ENCODE assay signal across 8 cellular contexts in genomic region chr16:4375717-4376116, GRCh38. TPM values are rescaled to one million over a fixed set of nuclear protein-coding genes. Genes with fewer than 3 reads are reported as not detected.
DNase-seq lines count a peak whose midpoint lies in the region; ATAC-seq and TF ChIP-seq lines count a peak whose summit lies in the region.
"Had no signal": no experiment of that assay in that cellular context is flagged by ENCODE, and none has a peak within 500 bp of the region (broad histone marks: within the 10 kb centered on the region; RNA-seq: fewer than 3 reads in every experiment).

No MANE protein-coding gene starts in this region.

- no peaks in the 10 kb centered on the region for H3K79me2 ChIP-seq in OCI-LY7 (ENCODE audit: insufficient read depth, low read depth, low read length)

- peak overlapping the region; percentile 61 for H3K9ac ChIP-seq in NT2/D1 (ENCODE audit: insufficient read length, low read depth)

- no peak overlapping the region for H3K4me3 ChIP-seq in NT2/D1 (ENCODE audit: insufficient read length, low read depth)
- H3K4me3 ChIP-seq in esophagus squamous epithelium, result peak overlapping the region in 3 of 4 donors; percentile 18 to 89 (median 66)
- no peak overlapping the region for H3K4me3 ChIP-seq in OCI-LY7 (ENCODE audit: low read depth, low read length, poor library complexity, severe bottlenecking)

- no peaks in the 10 kb centered on the region for H3K9me3 Mint-ChIP-seq in stimulated activated effector memory CD8-positive, alpha-beta T cell treated with anti-CD3 and anti-CD28 coated beads, Interleukin-12 subunit alpha, Interleukin-12 subunit beta, amount 100 ng/mL, for 72 hours
- H3K9me3 Mint-ChIP-seq in naive thymus-derived CD8-positive, alpha-beta T cell, result no peaks in the 10 kb centered on the region

- no peak for TF ChIP-seq POLR2A in esophagus squamous epithelium (IDR thresholded peaks at IDR 0.05)

- H3K4me1 ChIP-seq in NT2/D1 (ENCODE audit: insufficient read depth, insufficient read length), result peaks cover 64% of the 10 kb centered on the region
- H3K4me1 ChIP-seq in esophagus squamous epithelium, result peaks cover 59 to 95% (median 71%) of the 10 kb centered on the region in 3 donors
- peaks cover 22% of the 10 kb centered on the region for H3K4me1 ChIP-seq in OCI-LY7 (ENCODE audit: insufficient read depth, low read length, poor library complexity, severe bottlenecking)

- peak overlapping the region; percentile 60 for H3K27ac Mint-ChIP-seq in stimulated activated effector memory CD8-positive, alpha-beta T cell treated with anti-CD3 and anti-CD28 coated beads, Interleukin-12 subunit alpha, Interleukin-12 subunit beta, amount 100 ng/mL, for 72 hours
- H3K27ac Mint-ChIP-seq in naive thymus-derived CD8-positive, alpha-beta T cell, result peak overlapping the region in 2 of 10 donors; percentile 20 to 74

- TF ChIP-seq CTCF in esophagus squamous epithelium (IDR thresholded peaks at IDR 0.05), result no peak
- no peak for TF ChIP-seq CTCF in OCI-LY7 (conservative IDR thresholded peaks at IDR 0.05; ENCODE audit: low read length)

- H3K9me2 ChIP-seq in OCI-LY7 (ENCODE audit: insufficient read depth, low read length), result no peaks in the 10 kb centered on the region

- whole genome bisulfite sequencing in esophagus squamous epithelium, 2 donors, result 65 to 89% methylated on average over 10 to 11 of the region's 15 CpGs

- no peak overlapping the region for H3K4me2 ChIP-seq in OCI-LY7 (ENCODE audit: low read length)

- H3K9me3 ChIP-seq in NT2/D1 (ENCODE audit: insufficient read depth, low read length) (no peaks in the 10 kb centered on the region), esophagus squamous epithelium (no peaks in the 10 kb centered on the region), OCI-LY7 (ENCODE audit: low read length) (no peaks in the 10 kb centered on the region)

- H3K27me3 ChIP-seq in NT2/D1 (ENCODE audit: insufficient read depth, insufficient read length) (no peaks in the 10 kb centered on the region), esophagus squamous epithelium (no peaks in the 10 kb centered on the region)

- intact Hi-C loops in esophagus squamous epithelium (cut with DNase I) (no loop called here), OCI-LY7 (cut with micrococcal nuclease; ENCODE audit: unreplicated experiment) (no loop called here)

- POLR2A ChIA-PET in naive thymus-derived CD8-positive, alpha-beta T cell (lab: Charles Lee), result interaction anchor here (1.3 kb wide), 1 partner anchor 40 kb away, joined by 4 read pairs; no protein-coding TSS in a partner anchor
- POLR2A ChIA-PET in OCI-LY7 (lab: Charles Lee), result no interaction called here

- peaks cover 6% of the 10 kb centered on the region; the same call in 1 of the 2 replicates for H4K20me1 ChIP-seq in OCI-LY7 (ENCODE audit: insufficient read depth, low read length)

- no peak overlapping the region for H2AFZ ChIP-seq in OCI-LY7 (ENCODE audit: low read length)

- peaks cover 37% of the 10 kb centered on the region for H3K4me1 Mint-ChIP-seq in stimulated activated effector memory CD8-positive, alpha-beta T cell treated with anti-CD3 and anti-CD28 coated beads, Interleukin-12 subunit alpha, Interleukin-12 subunit beta, amount 100 ng/mL, for 72 hours
- H3K4me1 Mint-ChIP-seq in naive thymus-derived CD8-positive, alpha-beta T cell, result peaks cover 10 to 31% (median 21%) of the 10 kb centered on the region in 4 donors

- ATAC-seq in stimulated activated effector memory CD8-positive, alpha-beta T cell treated with anti-CD3 and anti-CD28 coated beads, Interleukin-12 subunit alpha, Interleukin-12 subunit beta, amount 100 ng/mL, for 72 hours, result no peak
- ATAC-seq in naive thymus-derived CD8-positive, alpha-beta T cell, result no peak

- no peak for DNase-seq in NT2/D1 (ENCODE audit: low read depth, low spot score)
- DNase-seq in esophagus squamous epithelium (lab: John Stamatoyannopoulos, UW), result no peak
- no peak for DNase-seq in stimulated activated effector memory CD8-positive, alpha-beta T cell treated with anti-CD3 and anti-CD28 coated beads, Interleukin-12 subunit alpha, Interleukin-12 subunit beta, amount 100 ng/mL, for 72 hours (ENCODE audit: low spot score in 2 of 2)
- DNase-seq in naive thymus-derived CD8-positive, alpha-beta T cell, result no peak
- no peak for DNase-seq in activated CD4-positive, alpha-beta T cell treated with anti-CD3 and anti-CD28 coated beads, Interleukin-2, amount 50 U/mL, for 4 hours
- DNase-seq in OCI-LY7 (ENCODE audit: low spot score), result no peak
- DNase-seq: KBM-7; stimulated activated CD4-positive, alpha-beta T cell treated with anti-CD3 and anti-CD28 coated beads, Interleukin-4, amount 100 ng/mL, for 1 hour had no signal

- no peak overlapping the region for H3K4me3 Mint-ChIP-seq in stimulated activated effector memory CD8-positive, alpha-beta T cell treated with anti-CD3 and anti-CD28 coated beads, Interleukin-12 subunit alpha, Interleukin-12 subunit beta, amount 100 ng/mL, for 72 hours
- no peak overlapping the region for H3K4me3 Mint-ChIP-seq in naive thymus-derived CD8-positive, alpha-beta T cell

- H3K36me3 ChIP-seq in NT2/D1 (ENCODE audit: insufficient read depth, insufficient read length, low read length), result peaks cover 28% of the 10 kb centered on the region
- H3K36me3 ChIP-seq in esophagus squamous epithelium, result peaks cover 0 to 26% (median 0%) of the 10 kb centered on the region in 3 donors
- no peaks in the 10 kb centered on the region for H3K36me3 ChIP-seq in OCI-LY7 (ENCODE audit: insufficient read depth, low read length)

- H3K27me3 Mint-ChIP-seq in naive thymus-derived CD8-positive, alpha-beta T cell, result no peaks in the 10 kb centered on the region

- H3K36me3 Mint-ChIP-seq in stimulated activated effector memory CD8-positive, alpha-beta T cell treated with anti-CD3 and anti-CD28 coated beads, Interleukin-12 subunit alpha, Interleukin-12 subunit beta, amount 100 ng/mL, for 72 hours, result peaks cover 16% of the 10 kb centered on the region
- H3K36me3 Mint-ChIP-seq in naive thymus-derived CD8-positive, alpha-beta T cell, result peaks cover 0 to 6% (median 0%) of the 10 kb centered on the region in 3 donors

- BruUV-seq in OCI-LY7 (replicated peaks; lab: Mats Ljungman, UMichigan), result no TSS peak

- H3K27ac ChIP-seq in esophagus squamous epithelium (peak overlapping the region; percentile 84 to 90 (median 86)), OCI-LY7 (ENCODE audit: low read depth, low read length, poor library complexity, severe bottlenecking) (no peak overlapping the region)

- CTCF ChIA-PET in OCI-LY7 (lab: Charles Lee; ENCODE audit: unreplicated experiment), result no interaction called here

RNA-seq across cellular contexts. Expression of gene VASN, which starts 4.1 kb away (rescaled TPM):
- total RNA-seq in esophagus squamous epithelium (10 to 100 TPM in 3 of 4 donors, 1 to 10 TPM in 1; 9.2 to 20.2 (median 14.2) TPM), OCI-LY7 (2022) (not detected in 2 replicates)
- total RNA-seq in naive thymus-derived CD8-positive, alpha-beta T cell, result under 1 TPM; 0.30 to 0.34 TPM
- under 1 TPM in 1 of 3 donors, not detected in 2; 0.12 TPM for polyA plus RNA-seq in naive thymus-derived CD8-positive, alpha-beta T cell
- not detected in 2 replicates for total RNA-seq in OCI-LY7 (2014; rRNA removed; shearing (Covaris generic))

RNA-seq across cellular contexts. Expression of gene PAM16, which starts 24.6 kb away (rescaled TPM):
- 10 to 100 TPM; 29.5 to 40.8 (median 33.2) TPM for total RNA-seq in esophagus squamous epithelium
- total RNA-seq in naive thymus-derived CD8-positive, alpha-beta T cell, result 10 to 100 TPM; 40.9 to 46.1 TPM
- 10 to 100 TPM; 33.6 to 44.4 (median 39.3) TPM for polyA plus RNA-seq in naive thymus-derived CD8-positive, alpha-beta T cell
- total RNA-seq in OCI-LY7 (2014; rRNA removed; shearing (Covaris generic)), result 80.6 and 92.1 TPM in 2 replicates
- total RNA-seq in OCI-LY7 (2022), result 77.4 and 82.4 TPM in 2 replicates

RNA-seq across cellular contexts. Expression of gene CORO7, which starts 40.7 kb away (rescaled TPM):
- total RNA-seq in esophagus squamous epithelium (10 to 100 TPM; 15.8 to 25.9 (median 17.8) TPM), OCI-LY7 (2022) (112 and 115 TPM in 2 replicates)
- 100 to 1,000 TPM; 161 to 169 TPM for total RNA-seq in naive thymus-derived CD8-positive, alpha-beta T cell
- polyA plus RNA-seq in naive thymus-derived CD8-positive, alpha-beta T cell, result 10 to 100 TPM; 44.6 to 79.9 (median 45.5) TPM
- total RNA-seq in OCI-LY7 (2014; rRNA removed; shearing (Covaris generic)), result 64.0 and 77.2 TPM in 2 replicates

RNA-seq across cellular contexts. Expression of gene DNAJA3, which starts 50.0 kb away (rescaled TPM):
- 10 to 100 TPM; 45.2 to 59.1 (median 49.1) TPM for total RNA-seq in esophagus squamous epithelium
- total RNA-seq in naive thymus-derived CD8-positive, alpha-beta T cell, result 10 to 100 TPM; 70.6 to 71.3 TPM
- 10 to 100 TPM; 43.4 to 64.8 (median 45.2) TPM for polyA plus RNA-seq in naive thymus-derived CD8-positive, alpha-beta T cell
- total RNA-seq in OCI-LY7 (2014; rRNA removed; shearing (Covaris generic)), result 89.8 and 94.5 TPM in 2 replicates
- total RNA-seq in OCI-LY7 (2022), result 89.7 and 94.3 TPM in 2 replicates

RNA-seq across cellular contexts. Expression of gene GLIS2, which starts 59.9 kb away (rescaled TPM):
- total RNA-seq in esophagus squamous epithelium, result 1 to 10 TPM in 1 of 4 donors, under 1 TPM in 3; 0.30 to 1.7 (median 0.67) TPM
- under 1 TPM in 1 of 2 experiments, not detected in 1; 0.10 TPM for total RNA-seq in naive thymus-derived CD8-positive, alpha-beta T cell
- polyA plus RNA-seq in naive thymus-derived CD8-positive, alpha-beta T cell, result not detected
- not detected in 2 replicates for total RNA-seq in OCI-LY7 (2014; rRNA removed; shearing (Covaris generic))
- total RNA-seq in OCI-LY7 (2022), result 0.08 TPM in 1 of 2 replicates, not detected in the other

Comparison
In these comparisons a context has a peak if more than half of its experiments do, and no peak if none do; other contexts are left out.
1. H3K4me3 ChIP-seq: peak in esophagus squamous epithelium (3 of 4); none in NT2/D1 (single experiment) and OCI-LY7 (single experiment).
2. RNA of gene VASN, which starts 4.1 kb away (total RNA-seq): 9.2 to 20.2 TPM in esophagus squamous epithelium; 0.30 to 0.34 TPM in naive thymus-derived CD8-positive, alpha-beta T cell and not detected in OCI-LY7; every median in the first group is over 4 times any median in the second.